2 cellular contexts compared by ENCODE assay signal in genomic region chr18:50820901-50821520, GRCh38.
TF ChIP-seq lines count a peak whose summit lies in the region.

No MANE protein-coding gene starts in this region.

TF ChIP-seq in A549, 52 proteins besides CTCF, POLR2A, EP300 and RAD21 (continued from another document):
- TF ChIP-seq FOXS1 (CRISPR knock-in tag; IDR thresholded peaks at IDR 0.05) (no peak), MAFK (IDR thresholded peaks at IDR 0.05; ENCODE audit: partially characterized antibody) (no peak), EHMT2 (IDR thresholded peaks at IDR 0.05; ENCODE audit: low read depth) (no peak), FOSB (CRISPR knock-in tag; IDR thresholded peaks at IDR 0.05) (no peak), HDAC2 (IDR thresholded peaks at IDR 0.05) (no peak), NPAS2 (CRISPR knock-in tag; IDR thresholded peaks at IDR 0.05; ENCODE audit: borderline replicate concordance) (no peak), RFX5 (IDR thresholded peaks at IDR 0.05) (no peak), NFE2L2 (conservative IDR thresholded peaks at IDR 0.05; ENCODE audit: low read length) (no peak), CHD4 (IDR thresholded peaks at IDR 0.05; ENCODE audit: borderline replicate concordance) (no peak), POLR2AphosphoS2 (conservative IDR thresholded peaks at IDR 0.05; ENCODE audit: low read length) (no peak), KDM1A (IDR thresholded peaks at IDR 0.05; ENCODE audit: low read depth) (no peak)

TF ChIP-seq in HEK293, 187 proteins besides CTCF, POLR2A, EP300 and RAD21 (continued from another document):
- TF ChIP-seq REST (tag by site-specific recombination; IDR thresholded peaks at IDR 0.05) (no peak), ZBTB48 (tag by site-specific recombination; IDR thresholded peaks at IDR 0.05) (peak; percentile 59; the same call in 1 of the 2 replicates), ZNF585B (tag by site-specific recombination; IDR thresholded peaks at IDR 0.05) (no peak), ZNF791 (tag by site-specific recombination; IDR thresholded peaks at IDR 0.05) (no peak)
